ENCODE assay signal across 27 cellular contexts in genomic region chr12:104659058-104659457, GRCh38.
"Had no signal": no experiment of that assay in that cellular context is flagged by ENCODE, and none has a peak within 500 bp of the region (broad histone marks: within the 10 kb centered on the region; RNA-seq: fewer than 3 reads in every experiment).

No MANE protein-coding gene starts in this region.

- H3K27me3 Mint-ChIP-seq: naive B cell; naive thymus-derived CD8-positive, alpha-beta T cell; progenitor cell of endocrine pancreas; stimulated activated memory B cell treated with anti-CD40 and anti-IgM and Interleukin-4, amounts not matched to agents 10 μg/mL and 1 μg/mL and 100 μg/mL, for 72 hours; stimulated activated naive CD8-positive, alpha-beta T cell treated with anti-CD3 and anti-CD28 coated beads, Interleukin-15, amount 100 ng/mL, for 72 hours had no signal

- H3K27ac Mint-ChIP-seq: progenitor cell of endocrine pancreas; stimulated activated memory B cell treated with anti-CD40 and anti-IgM and Interleukin-4, amounts not matched to agents 10 μg/mL and 1 μg/mL and 100 μg/mL, for 72 hours; stimulated activated naive CD8-positive, alpha-beta T cell treated with anti-CD3 and anti-CD28 coated beads, Interleukin-15, amount 100 ng/mL, for 72 hours had no signal

- H3K9me3 Mint-ChIP-seq: naive B cell; naive thymus-derived CD8-positive, alpha-beta T cell; nephron progenitor cell; neural crest cell; stimulated activated memory B cell treated with anti-CD40 and anti-IgM and Interleukin-4, amounts not matched to agents 10 μg/mL and 1 μg/mL and 100 μg/mL, for 72 hours; stimulated activated naive CD8-positive, alpha-beta T cell treated with anti-CD3 and anti-CD28 coated beads, Interleukin-15, amount 100 ng/mL, for 72 hours had no signal

- DNase-seq: naive B cell; naive thymus-derived CD8-positive, alpha-beta T cell; nephron progenitor cell; nucleus accumbens; ovary; posterior cingulate gyrus; psoas muscle; right cardiac atrium; right lobe of liver; sigmoid colon; small intestine; stimulated activated CD4-positive, alpha-beta T cell treated with anti-CD3 and anti-CD28 coated beads, Interleukin-15, amount 100 ng/mL, for 24 hours; stimulated activated CD4-positive, alpha-beta T cell treated with anti-CD3 and anti-CD28 coated beads, Interleukin-2, amount 100 ng/mL, for 24 hours; stimulated activated CD4-positive, alpha-beta T cell treated with anti-CD3 and anti-CD28 coated beads, Interleukin-4, amount 100 ng/mL, for 1 hour; stimulated activated CD4-positive, alpha-beta T cell treated with anti-CD3 and anti-CD28 coated beads, Interleukin-4, amount 100 ng/mL, for 4 hours; stimulated activated CD8-positive, alpha-beta memory T cell treated with anti-CD3 and anti-CD28 coated beads, Interleukin-4, amount 100 ng/mL, for 48 hours; stimulated activated naive CD4-positive, alpha-beta T cell; stimulated activated naive CD8-positive, alpha-beta T cell treated with anti-CD3 and anti-CD28 coated beads, Interleukin-15, amount 100 ng/mL, for 72 hours; stimulated activated naive CD8-positive, alpha-beta T cell treated with anti-CD3 and anti-CD28 coated beads, Interleukin-15, Interleukin-2, amounts not matched to agents 100 U/mL and 50 U/mL, for 24 hours; substantia nigra; testis; tibial artery; transverse colon; upper lobe of left lung had no signal

- H3K4me3 Mint-ChIP-seq: naive thymus-derived CD8-positive, alpha-beta T cell; neural crest cell; stimulated activated memory B cell treated with anti-CD40 and anti-IgM and Interleukin-4, amounts not matched to agents 10 μg/mL and 1 μg/mL and 100 μg/mL, for 72 hours; stimulated activated naive CD8-positive, alpha-beta T cell treated with anti-CD3 and anti-CD28 coated beads, Interleukin-15, amount 100 ng/mL, for 72 hours had no signal

- ATAC-seq: naive thymus-derived CD8-positive, alpha-beta T cell; psoas muscle; right cardiac atrium; right lobe of liver; stimulated activated memory B cell treated with anti-CD40 and anti-IgM and Interleukin-4, amounts not matched to agents 10 μg/mL and 1 μg/mL and 100 μg/mL, for 72 hours; stimulated activated naive CD8-positive, alpha-beta T cell treated with anti-CD3 and anti-CD28 coated beads, Interleukin-15, Interleukin-2, amounts not matched to agents 100 U/mL and 50 U/mL, for 24 hours had no signal
